Comparison of ENCODE assay signal across 7 cellular contexts in genomic region chr3:174882789-174883188, GRCh38. TPM values are rescaled to one million over a fixed set of nuclear protein-coding genes. Genes with fewer than 3 reads are reported as not detected.
"Had no signal": no experiment of that assay in that cellular context is flagged by ENCODE, and none has a peak within 500 bp of the region (broad histone marks: within the 10 kb centered on the region; RNA-seq: fewer than 3 reads in every experiment).

No MANE protein-coding gene starts in this region.

- H3K4me2 ChIP-seq: KMS-11 had no signal

- DNase-seq: KBM-7, KG1 had no signal

- ATAC-seq: K562 had no signal

- H3K9ac ChIP-seq: KMS-11 had no signal

- H3K4me3 ChIP-seq: K562 had no signal

- H3K27ac ChIP-seq: HL-60, KMS-11 had no signal

- FAIRE-seq: HTR-8/SVneo, K562 had no signal

RNA-seq across cellular contexts. Expression of gene NAALADL2, which starts 23.7 kb away (rescaled TPM):
- polyA plus RNA-seq: IgD-negative memory B cell had no signal
